ENCODE assay signal across 1 cellular context in genomic region chr22:20777420-20778177, GRCh38.
TF ChIP-seq lines count a peak whose summit lies in the region.

No MANE protein-coding gene starts in this region.

TF ChIP-seq in HepG2, 621 proteins besides CTCF, POLR2A, EP300 and RAD21 (continued from another document and continues in another):
- TF ChIP-seq ZNF513 (CRISPR knock-in tag; conservative IDR thresholded peaks at IDR 0.05) = no peak
- no peak for TF ChIP-seq TRIM22 (IDR thresholded peaks at IDR 0.05)
- no peak for TF ChIP-seq SATB2 (CRISPR knock-in tag; IDR thresholded peaks at IDR 0.05)
- TF ChIP-seq TRAFD1 (CRISPR knock-in tag; IDR thresholded peaks at IDR 0.05; ENCODE audit: borderline replicate concordance) = no peak
- peak; percentile 98 for TF ChIP-seq SAP130 (CRISPR knock-in tag; IDR thresholded peaks at IDR 0.05; ENCODE audit: low read depth)
- no peak; the same call in 1 of the 2 replicates for TF ChIP-seq ZNF629 (CRISPR knock-in tag; conservative IDR thresholded peaks at IDR 0.05)
- TF ChIP-seq MTA3 (CRISPR knock-in tag; IDR thresholded peaks at IDR 0.05) = no peak
- no peak for TF ChIP-seq ZNF747 (CRISPR knock-in tag; IDR thresholded peaks at IDR 0.05; ENCODE audit: borderline replicate concordance)
- TF ChIP-seq ZNF260 (CRISPR knock-in tag; IDR thresholded peaks at IDR 0.05; ENCODE audit: borderline replicate concordance, low read depth) = no peak
- TF ChIP-seq FOXC1 (CRISPR knock-in tag; IDR thresholded peaks at IDR 0.05; ENCODE audit: borderline replicate concordance) = peak; percentile 32; the same call in 1 of the 2 replicates
- TF ChIP-seq TBL1XR1 (IDR thresholded peaks at IDR 0.05; ENCODE audit: borderline replicate concordance, low read length, partially characterized antibody) = peak; percentile 47
- peak; percentile 44 for TF ChIP-seq SMC3 (IDR thresholded peaks at IDR 0.05; ENCODE audit: low read length)
- peak; percentile 92 for TF ChIP-seq CREM (IDR thresholded peaks at IDR 0.05)
- no peak for TF ChIP-seq CREM (CRISPR knock-in tag; IDR thresholded peaks at IDR 0.05)
- peak; percentile 81; the same call in 1 of the 2 replicates for TF ChIP-seq MEF2D (CRISPR knock-in tag; IDR thresholded peaks at IDR 0.05)
- no peak for TF ChIP-seq FOXP1 (IDR thresholded peaks at IDR 0.05)
- peak; percentile 94 for TF ChIP-seq FOXP1 (CRISPR knock-in tag; IDR thresholded peaks at IDR 0.05)
- no peak for TF ChIP-seq ZNF563 (CRISPR knock-in tag; IDR thresholded peaks at IDR 0.05)
- TF ChIP-seq PCBP1 (IDR thresholded peaks at IDR 0.05; ENCODE audit: borderline replicate concordance, low read depth, low read length) = no peak
- no peak for TF ChIP-seq STAT5B (CRISPR knock-in tag; IDR thresholded peaks at IDR 0.05)
- TF ChIP-seq PHF5A (CRISPR knock-in tag; IDR thresholded peaks at IDR 0.05; ENCODE audit: low read depth, unreplicated experiment) = peak; percentile 76
- TF ChIP-seq MAF1 (CRISPR knock-in tag; IDR thresholded peaks at IDR 0.05; ENCODE audit: borderline replicate concordance) = no peak
- TF ChIP-seq MXD1 (CRISPR knock-in tag; IDR thresholded peaks at IDR 0.05) = no peak
- no peak for TF ChIP-seq MED8 (CRISPR knock-in tag; IDR thresholded peaks at IDR 0.05; ENCODE audit: insufficient replicate concordance)
- no peak for TF ChIP-seq ZBTB8A (CRISPR knock-in tag; IDR thresholded peaks at IDR 0.05; ENCODE audit: borderline replicate concordance, low read depth)
- peak; percentile 37; the same call in 1 of the 2 replicates for TF ChIP-seq GZF1 (CRISPR knock-in tag; IDR thresholded peaks at IDR 0.05)
- no peak for TF ChIP-seq ZNF138 (CRISPR knock-in tag; IDR thresholded peaks at IDR 0.05; ENCODE audit: low read depth)
- TF ChIP-seq SIX1 (CRISPR knock-in tag; IDR thresholded peaks at IDR 0.05; ENCODE audit: borderline replicate concordance) = peak; percentile 74
- TF ChIP-seq PHF21A (CRISPR knock-in tag; IDR thresholded peaks at IDR 0.05) = peak; percentile 88
- TF ChIP-seq ZNF775 (CRISPR knock-in tag; IDR thresholded peaks at IDR 0.05; ENCODE audit: borderline replicate concordance) = no peak
- TF ChIP-seq ZNF792 (CRISPR knock-in tag; IDR thresholded peaks at IDR 0.05) = no peak; the same call in 1 of the 2 replicates
- no peak for TF ChIP-seq ZNF362 (CRISPR knock-in tag; IDR thresholded peaks at IDR 0.05; ENCODE audit: borderline replicate concordance)
- TF ChIP-seq ZNF317 (CRISPR knock-in tag; IDR thresholded peaks at IDR 0.05) = no peak
- no peak for TF ChIP-seq NKX3-1 (CRISPR knock-in tag; IDR thresholded peaks at IDR 0.05)
- no peak for TF ChIP-seq ZNF343 (CRISPR knock-in tag; IDR thresholded peaks at IDR 0.05)
- TF ChIP-seq HNRNPH1 (optimal IDR thresholded peaks at IDR 0.05; ENCODE audit: low read depth, low read length) = no peak
- peak; percentile 92 for TF ChIP-seq ETV5 (CRISPR knock-in tag; IDR thresholded peaks at IDR 0.05; ENCODE audit: borderline replicate concordance)
- no peak for TF ChIP-seq DBP (CRISPR knock-in tag; IDR thresholded peaks at IDR 0.05; ENCODE audit: not compliant biosample characterization)
- no peak for TF ChIP-seq SMAD9 (CRISPR knock-in tag; IDR thresholded peaks at IDR 0.05)
- TF ChIP-seq ZNF431 (CRISPR knock-in tag; IDR thresholded peaks at IDR 0.05; ENCODE audit: borderline replicate concordance, low read depth) = peak; percentile 47; the same call in 1 of the 2 replicates
- peak; percentile 99 for TF ChIP-seq SOX5 (CRISPR knock-in tag; IDR thresholded peaks at IDR 0.05; ENCODE audit: borderline replicate concordance)
- no peak for TF ChIP-seq MXD4 (CRISPR knock-in tag; IDR thresholded peaks at IDR 0.05)
- TF ChIP-seq NR2F1 (CRISPR knock-in tag; IDR thresholded peaks at IDR 0.05) = no peak
- no peak for TF ChIP-seq ZNF430 (CRISPR knock-in tag; IDR thresholded peaks at IDR 0.05)
- TF ChIP-seq ZNF577 (CRISPR knock-in tag; IDR thresholded peaks at IDR 0.05; ENCODE audit: borderline replicate concordance, low read depth) = no peak
- no peak for TF ChIP-seq GPN1 (CRISPR knock-in tag; IDR thresholded peaks at IDR 0.05; ENCODE audit: borderline replicate concordance)
- peak; percentile 96 for TF ChIP-seq ZNF614 (CRISPR knock-in tag; IDR thresholded peaks at IDR 0.05; ENCODE audit: borderline replicate concordance)
- no peak for TF ChIP-seq ZNF484 (CRISPR knock-in tag; IDR thresholded peaks at IDR 0.05; ENCODE audit: borderline replicate concordance, low read depth)
- peak; percentile 78 for TF ChIP-seq ZBTB39 (CRISPR knock-in tag; IDR thresholded peaks at IDR 0.05)
- no peak for TF ChIP-seq ZNF83 (CRISPR knock-in tag; IDR thresholded peaks at IDR 0.05; ENCODE audit: borderline replicate concordance)
- peak; percentile 95 for TF ChIP-seq ZNF503 (CRISPR knock-in tag; IDR thresholded peaks at IDR 0.05)
- TF ChIP-seq ZNF512B (CRISPR knock-in tag; IDR thresholded peaks at IDR 0.05; ENCODE audit: borderline replicate concordance) = no peak
- TF ChIP-seq ZMYM3 (CRISPR knock-in tag; IDR thresholded peaks at IDR 0.05) = 0 out of 2 replicates have a peak, but pooled peaks have one; percentile 35
- peak; percentile 90 for TF ChIP-seq BCL6 (CRISPR knock-in tag; IDR thresholded peaks at IDR 0.05)
- TF ChIP-seq RNF219 (CRISPR knock-in tag; IDR thresholded peaks at IDR 0.05) = no peak
- no peak for TF ChIP-seq SP2 (CRISPR knock-in tag; IDR thresholded peaks at IDR 0.05)
- TF ChIP-seq NFYC (CRISPR knock-in tag; IDR thresholded peaks at IDR 0.05) = no peak; the same call in 1 of the 2 replicates
